1 cellular context compared by ENCODE assay signal in the genomic region with DNA sequence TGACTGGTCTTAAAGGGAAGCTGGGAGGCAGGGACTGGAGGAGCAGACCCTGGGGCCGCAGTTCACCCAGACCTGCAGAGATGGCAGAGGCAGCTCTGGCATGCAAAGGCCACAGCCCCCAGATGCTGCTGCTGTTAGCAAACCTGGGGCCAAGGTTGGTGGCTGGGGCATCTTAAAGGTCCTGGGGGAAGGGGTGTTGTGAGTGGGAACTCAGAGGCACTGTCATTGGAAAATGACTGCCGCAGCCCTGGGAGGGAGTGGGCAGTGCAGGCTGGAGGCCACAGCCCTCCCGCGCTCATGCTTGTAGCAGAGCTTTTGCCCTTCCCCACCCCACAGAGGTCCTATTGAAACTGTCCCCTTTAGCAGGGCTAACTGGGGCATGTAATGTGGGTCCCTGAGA.
TF ChIP-seq lines count a peak whose summit lies in the region.

No MANE protein-coding gene starts in this region.

TF ChIP-seq in H1, 55 proteins besides CTCF, POLR2A, EP300 and RAD21 (continued from another document):
- TF ChIP-seq EZH2 (IDR thresholded peaks at IDR 0.05; ENCODE audit: low read depth, low read length, severe bottlenecking) (no peak), BCL11A (IDR thresholded peaks at IDR 0.05; ENCODE audit: low read depth in 2 of 2, low read length in 2 of 2) (no peak), CHD1 (IDR thresholded peaks at IDR 0.05; ENCODE audit: low read depth, low read length) (no peak), KDM4A (IDR thresholded peaks at IDR 0.05; ENCODE audit: low read depth, low read length, severe bottlenecking) (no peak), RNF2 (IDR thresholded peaks at IDR 0.05; ENCODE audit: borderline replicate concordance, low read depth, low read length, missing control alignments, poor library complexity, severe bottlenecking) (no peak)
- TF ChIP-seq, protein P1, sequence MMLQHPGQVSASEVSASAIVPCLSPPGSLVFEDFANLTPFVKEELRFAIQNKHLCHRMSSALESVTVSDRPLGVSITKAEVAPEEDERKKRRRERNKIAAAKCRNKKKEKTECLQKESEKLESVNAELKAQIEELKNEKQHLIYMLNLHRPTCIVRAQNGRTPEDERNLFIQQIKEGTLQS (IDR thresholded peaks at IDR 0.05; ENCODE audit: insufficient read depth, low read depth, low read length): no peak
